8 cellular contexts compared by ENCODE assay signal in the genomic region with DNA sequence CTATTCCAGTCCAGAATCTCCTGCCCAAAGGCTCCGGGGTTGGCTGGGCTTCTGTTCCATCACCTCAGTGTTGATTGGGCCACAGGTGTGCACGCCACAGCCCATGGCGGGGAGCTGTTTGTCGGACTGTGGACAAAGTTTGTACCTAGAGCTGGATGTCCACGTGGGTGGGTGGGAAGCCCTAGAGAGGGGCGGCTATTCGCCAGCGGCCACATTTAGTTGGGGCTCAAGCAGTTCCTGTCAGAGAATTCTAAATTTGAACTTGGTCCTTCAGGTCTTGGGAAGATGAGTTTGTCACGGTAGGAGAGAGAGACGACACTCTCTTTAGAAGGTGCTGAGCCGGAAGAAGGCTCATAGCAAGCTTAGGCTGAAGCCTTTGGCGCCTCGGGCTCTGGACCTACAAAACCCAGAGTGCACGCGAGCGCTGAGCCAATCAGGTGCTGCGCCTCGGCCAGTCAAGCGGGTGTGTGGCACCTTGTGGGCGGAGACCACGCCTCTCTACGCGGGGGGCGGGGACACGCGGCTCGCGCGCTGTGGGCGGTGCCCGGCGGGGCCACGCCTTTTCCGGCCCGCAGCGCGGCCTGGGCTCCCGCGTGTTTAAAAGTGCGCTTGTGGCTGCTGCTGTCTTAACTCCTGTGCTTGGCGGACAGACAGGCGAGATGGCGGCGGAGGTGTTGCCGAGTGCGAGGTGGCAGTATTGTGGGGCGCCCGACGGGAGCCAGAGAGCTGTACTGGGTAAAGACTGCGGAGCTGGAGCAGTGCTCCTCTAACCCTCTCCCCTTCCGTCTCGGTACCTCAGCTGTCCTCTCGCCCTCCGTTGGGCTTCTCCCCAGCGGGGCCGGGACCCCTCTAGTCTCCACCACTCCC. TPM values are rescaled to one million over a fixed set of nuclear protein-coding genes. Genes with fewer than 3 reads are reported as not detected.
DNase-seq lines count a peak whose midpoint lies in the region; ATAC-seq and TF ChIP-seq lines count a peak whose summit lies in the region.

A gene with protein sequence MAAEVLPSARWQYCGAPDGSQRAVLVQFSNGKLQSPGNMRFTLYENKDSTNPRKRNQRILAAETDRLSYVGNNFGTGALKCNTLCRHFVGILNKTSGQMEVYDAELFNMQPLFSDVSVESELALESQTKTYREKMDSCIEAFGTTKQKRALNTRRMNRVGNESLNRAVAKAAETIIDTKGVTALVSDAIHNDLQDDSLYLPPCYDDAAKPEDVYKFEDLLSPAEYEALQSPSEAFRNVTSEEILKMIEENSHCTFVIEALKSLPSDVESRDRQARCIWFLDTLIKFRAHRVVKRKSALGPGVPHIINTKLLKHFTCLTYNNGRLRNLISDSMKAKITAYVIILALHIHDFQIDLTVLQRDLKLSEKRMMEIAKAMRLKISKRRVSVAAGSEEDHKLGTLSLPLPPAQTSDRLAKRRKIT (plus strand): TSS at position 560 of the 867 bp plus-strand sequence. CDS start 100 bp downstream, at position 660.

- H3K9me2 ChIP-seq in GM23338 (ENCODE audit: insufficient read depth) = no peaks in the 10 kb centered on the region

- H3K4me1 Mint-ChIP-seq in GM23338 = peaks cover 21% of the 10 kb centered on the region
- H3K4me1 Mint-ChIP-seq in activated T-helper 1 cell treated with anti-CD3 and anti-CD28 coated beads, Interleukin-12 subunit alpha, Interleukin-12 subunit beta, Interleukin-2, Interleukin-4 antibody, amounts not matched to agents 30 ng/mL and 10 ng/mL and 1 ng/mL, durations not matched to agents 14 hours and 24 hours and 36 hours (ENCODE audit: low read depth) = peaks cover 32% of the 10 kb centered on the region
- H3K4me1 Mint-ChIP-seq in naive thymus-derived CD4-positive, alpha-beta T cell = peaks cover 22 to 45% (median 40%) of the 10 kb centered on the region in 7 donors
- H3K4me1 Mint-ChIP-seq in stimulated activated memory B cell treated with anti-CD40 and anti-IgM and Interleukin-4, amounts not matched to agents 10 μg/mL and 1 μg/mL and 100 μg/mL, for 72 hours = peaks cover 48% of the 10 kb centered on the region

- no peaks in the 10 kb centered on the region for H3K27me3 ChIP-seq in GM23338 (ENCODE audit: insufficient read depth)
- H3K27me3 ChIP-seq in naive thymus-derived CD4-positive, alpha-beta T cell (ENCODE audit: control insufficient read depth in 2 of 2, insufficient read depth in 2 of 2, low read length in 2 of 2) = no peaks in the 10 kb centered on the region

- POLR2A ChIA-PET in naive thymus-derived CD4-positive, alpha-beta T cell (lab: Charles Lee) = interaction anchor here (0.7 to 2.8 kb wide), 11 partner anchors 10 to 107 kb away, joined by 3 to 52 read pairs (median 3); a partner anchor contains a TSS

- peaks cover 5% of the 10 kb centered on the region; the same call in 1 of the 2 replicates for H3F3A ChIP-seq in GM23338 (replicated peaks; ENCODE audit: low read depth)

- peaks cover 10% of the 10 kb centered on the region for H3K27me3 Mint-ChIP-seq in GM23338 (ENCODE audit: insufficient read depth, low read depth, poor library complexity)
- peaks cover 8% of the 10 kb centered on the region for H3K27me3 Mint-ChIP-seq in activated T-helper 1 cell treated with anti-CD3 and anti-CD28 coated beads, Interleukin-12 subunit alpha, Interleukin-12 subunit beta, Interleukin-2, Interleukin-4 antibody, amounts not matched to agents 30 ng/mL and 10 ng/mL and 1 ng/mL, durations not matched to agents 14 hours and 24 hours and 36 hours (ENCODE audit: insufficient read depth)
- peaks cover 8 to 9% (median 8%) of the 10 kb centered on the region in 5 donors for H3K27me3 Mint-ChIP-seq in naive thymus-derived CD4-positive, alpha-beta T cell
- peaks cover 9% of the 10 kb centered on the region for H3K27me3 Mint-ChIP-seq in stimulated activated memory B cell treated with anti-CD40 and anti-IgM and Interleukin-4, amounts not matched to agents 10 μg/mL and 1 μg/mL and 100 μg/mL, for 72 hours

- peaks cover 13% of the 10 kb centered on the region for H4K20me1 ChIP-seq in GM23338 (replicated peaks; ENCODE audit: insufficient read depth)

- H3K36me3 Mint-ChIP-seq in GM23338 (ENCODE audit: low read depth) = peaks cover 30% of the 10 kb centered on the region
- H3K36me3 Mint-ChIP-seq in activated T-helper 1 cell treated with anti-CD3 and anti-CD28 coated beads, Interleukin-12 subunit alpha, Interleukin-12 subunit beta, Interleukin-2, Interleukin-4 antibody, amounts not matched to agents 30 ng/mL and 10 ng/mL and 1 ng/mL, durations not matched to agents 14 hours and 24 hours and 36 hours (ENCODE audit: low read depth) = peaks cover 19% of the 10 kb centered on the region
- peaks cover 7% of the 10 kb centered on the region in 5 donors for H3K36me3 Mint-ChIP-seq in naive thymus-derived CD4-positive, alpha-beta T cell
- H3K36me3 Mint-ChIP-seq in stimulated activated memory B cell treated with anti-CD40 and anti-IgM and Interleukin-4, amounts not matched to agents 10 μg/mL and 1 μg/mL and 100 μg/mL, for 72 hours = peaks cover 14% of the 10 kb centered on the region

- CTCF ChIA-PET in naive thymus-derived CD4-positive, alpha-beta T cell (lab: Charles Lee) = interaction anchor here (0.6 to 1.2 kb wide), 5 partner anchors 8 to 70 kb away, joined by 3 read pairs; no protein-coding TSS in a partner anchor

- peak within 1 kb of the TSS; percentile 94 for H3K4me3 Mint-ChIP-seq in GM23338
- peak within 1 kb of the TSS; percentile 96 for H3K4me3 Mint-ChIP-seq in activated T-helper 1 cell treated with anti-CD3 and anti-CD28 coated beads, Interleukin-12 subunit alpha, Interleukin-12 subunit beta, Interleukin-2, Interleukin-4 antibody, amounts not matched to agents 30 ng/mL and 10 ng/mL and 1 ng/mL, durations not matched to agents 14 hours and 24 hours and 36 hours
- peak within 1 kb of the TSS; percentile 88 to 98 (median 96) for H3K4me3 Mint-ChIP-seq in naive thymus-derived CD4-positive, alpha-beta T cell
- peak within 1 kb of the TSS; percentile 98 for H3K4me3 Mint-ChIP-seq in stimulated activated memory B cell treated with anti-CD40 and anti-IgM and Interleukin-4, amounts not matched to agents 10 μg/mL and 1 μg/mL and 100 μg/mL, for 72 hours

- ATAC-seq in GM23338 = peak; percentile 96
- peak; percentile 100 for ATAC-seq in naive thymus-derived CD4-positive, alpha-beta T cell
- ATAC-seq in stimulated activated memory B cell treated with anti-CD40 and anti-IgM and Interleukin-4, amounts not matched to agents 10 μg/mL and 1 μg/mL and 100 μg/mL, for 72 hours = peak; percentile 99

- DNase-seq in Daoy (ENCODE audit: low read depth) = peak; percentile 99
- DNase-seq in GM23338 (ENCODE audit: low spot score) = peak; percentile 98
- peak; percentile 89 for DNase-seq in LHCN-M2 (ENCODE audit: low read depth)
- DNase-seq in RPMI7951 (ENCODE audit: low read depth) = peak; percentile 95
- DNase-seq in activated T-helper 1 cell treated with anti-CD3 and anti-CD28 coated beads, Interleukin-12 subunit alpha, Interleukin-12 subunit beta, Interleukin-2, Interleukin-4 antibody, amounts not matched to agents 30 ng/mL and 10 ng/mL and 1 ng/mL, durations not matched to agents 14 hours and 24 hours and 36 hours (ENCODE audit: low spot score) = peak; percentile 95
- DNase-seq in fibroblast of gingiva (ENCODE audit: low read depth) = peak; percentile 82
- DNase-seq in naive thymus-derived CD4-positive, alpha-beta T cell = peak; percentile 92 to 99 (median 97)

- peak within 1 kb of the TSS; percentile 98 for H3K4me2 ChIP-seq in GM23338

- H3K9me3 Mint-ChIP-seq in GM23338 = no peaks in the 10 kb centered on the region
- H3K9me3 Mint-ChIP-seq in activated T-helper 1 cell treated with anti-CD3 and anti-CD28 coated beads, Interleukin-12 subunit alpha, Interleukin-12 subunit beta, Interleukin-2, Interleukin-4 antibody, amounts not matched to agents 30 ng/mL and 10 ng/mL and 1 ng/mL, durations not matched to agents 14 hours and 24 hours and 36 hours = no peaks in the 10 kb centered on the region
- peaks cover 0 to 2% (median 0%) of the 10 kb centered on the region in 11 donors for H3K9me3 Mint-ChIP-seq in naive thymus-derived CD4-positive, alpha-beta T cell
- no peaks in the 10 kb centered on the region for H3K9me3 Mint-ChIP-seq in stimulated activated memory B cell treated with anti-CD40 and anti-IgM and Interleukin-4, amounts not matched to agents 10 μg/mL and 1 μg/mL and 100 μg/mL, for 72 hours

- H3K4me1 ChIP-seq in GM23338 (ENCODE audit: insufficient read depth) = peaks cover 14% of the 10 kb centered on the region; the same call in 1 of the 2 replicates
- peaks cover 20% of the 10 kb centered on the region in 2 donors for H3K4me1 ChIP-seq in naive thymus-derived CD4-positive, alpha-beta T cell (ENCODE audit: control insufficient read depth in 2 of 2, insufficient read depth in 2 of 2, low read length in 2 of 2)

- H2AFZ ChIP-seq in GM23338 = peak within 1 kb of the TSS; percentile 94

- no peaks in the 10 kb centered on the region for H3K9me3 ChIP-seq in naive thymus-derived CD4-positive, alpha-beta T cell (ENCODE audit: control insufficient read depth in 2 of 3, low read length in 3 of 3)

- H3K4me3 ChIP-seq in GM23338 = peak within 1 kb of the TSS; percentile 97
- H3K4me3 ChIP-seq in naive thymus-derived CD4-positive, alpha-beta T cell (ENCODE audit: low read length) = peak within 1 kb of the TSS; percentile 82

- peak within 1 kb of the TSS; percentile 91 for H3K27ac Mint-ChIP-seq in GM23338
- peak within 1 kb of the TSS; percentile 92 for H3K27ac Mint-ChIP-seq in activated T-helper 1 cell treated with anti-CD3 and anti-CD28 coated beads, Interleukin-12 subunit alpha, Interleukin-12 subunit beta, Interleukin-2, Interleukin-4 antibody, amounts not matched to agents 30 ng/mL and 10 ng/mL and 1 ng/mL, durations not matched to agents 14 hours and 24 hours and 36 hours
- peak within 1 kb of the TSS; percentile 88 to 97 (median 94) for H3K27ac Mint-ChIP-seq in naive thymus-derived CD4-positive, alpha-beta T cell
- peak within 1 kb of the TSS; percentile 92 for H3K27ac Mint-ChIP-seq in stimulated activated memory B cell treated with anti-CD40 and anti-IgM and Interleukin-4, amounts not matched to agents 10 μg/mL and 1 μg/mL and 100 μg/mL, for 72 hours

- H3K36me3 ChIP-seq in GM23338 (ENCODE audit: insufficient read depth) = peaks cover 19% of the 10 kb centered on the region
- H3K36me3 ChIP-seq in naive thymus-derived CD4-positive, alpha-beta T cell (ENCODE audit: control insufficient read depth in 2 of 3, insufficient read depth in 3 of 3, low read length in 3 of 3) = peaks cover 0 to 10% (median 10%) of the 10 kb centered on the region in 3 experiments

- no peak for TF ChIP-seq CTCF in GM23338 (conservative IDR thresholded peaks at IDR 0.05; ENCODE audit: low read depth in 2 of 2)

- intact Hi-C loops in activated T-helper 1 cell treated with anti-CD3 and anti-CD28 coated beads, Interleukin-12 subunit alpha, Interleukin-12 subunit beta, Interleukin-2, Interleukin-4 antibody, amounts not matched to agents 30 ng/mL and 10 ng/mL and 1 ng/mL, durations not matched to agents 14 hours and 24 hours and 36 hours (cut with micrococcal nuclease) = loop anchor here (1.0 to 10.0 kb wide), 8 partner anchors 20 to 584 kb away; a partner anchor contains a TSS
- intact Hi-C loops in naive thymus-derived CD4-positive, alpha-beta T cell (cut with micrococcal nuclease) = loop anchor here (1.0 to 10.0 kb wide), 14 partner anchors 20 to 1084 kb away; a partner anchor contains a TSS

- peak within 1 kb of the TSS; percentile 87 for H3K27ac ChIP-seq in GM23338 (ENCODE audit: low read depth)
- peak within 1 kb of the TSS; percentile 85 for H3K27ac ChIP-seq in naive thymus-derived CD4-positive, alpha-beta T cell (ENCODE audit: low read depth, low read length)

- H3K79me2 ChIP-seq in GM23338 (replicated peaks; ENCODE audit: insufficient read depth) = peaks cover 20% of the 10 kb centered on the region

RNA-seq across cellular contexts. Expression of the gene that starts here (rescaled TPM):
- 91.7 and 107 TPM in 2 replicates for total RNA-seq in Daoy (2014; rRNA removed; shearing (Covaris generic))
- 36.0 and 45.5 TPM in 2 replicates for total RNA-seq in GM23338 (2014; rRNA removed; shearing (Covaris generic))
- polyA plus RNA-seq in GM23338 (2016; fragmentation: Nextera tagmentation; extraction: Ambion mirVana) = 15.4 and 19.2 TPM in 2 replicates
- 31.7 and 32.8 TPM in 2 replicates for total RNA-seq in LHCN-M2 (2014; rRNA removed)
- polyA plus RNA-seq in LHCN-M2 (2012) = 19.4 TPM
- 30.3 and 31.7 TPM in 2 replicates for total RNA-seq in RPMI7951 (2014; rRNA removed; shearing (Covaris generic))
- total RNA-seq in activated T-helper 1 cell treated with anti-CD3 and anti-CD28 coated beads, Interleukin-12 subunit alpha, Interleukin-12 subunit beta, Interleukin-2, Interleukin-4 antibody, amounts not matched to agents 30 ng/mL and 10 ng/mL and 1 ng/mL, durations not matched to agents 14 hours and 24 hours and 36 hours = 59.8 and 61.0 TPM in 2 replicates
- 10 to 100 TPM; 24.7 to 40.0 (median 31.0) TPM for total RNA-seq in naive thymus-derived CD4-positive, alpha-beta T cell
- polyA plus RNA-seq in naive thymus-derived CD4-positive, alpha-beta T cell = 10 to 100 TPM; 20.7 to 22.7 TPM

Comparison
In these comparisons a context has a peak if more than half of its experiments do, and no peak if none do; other contexts are left out.
1. Peak in every context shown above with its lines: DNase-seq, ATAC-seq, H3K4me3 ChIP-seq and H3K27ac ChIP-seq.